In the genomic region with DNA sequence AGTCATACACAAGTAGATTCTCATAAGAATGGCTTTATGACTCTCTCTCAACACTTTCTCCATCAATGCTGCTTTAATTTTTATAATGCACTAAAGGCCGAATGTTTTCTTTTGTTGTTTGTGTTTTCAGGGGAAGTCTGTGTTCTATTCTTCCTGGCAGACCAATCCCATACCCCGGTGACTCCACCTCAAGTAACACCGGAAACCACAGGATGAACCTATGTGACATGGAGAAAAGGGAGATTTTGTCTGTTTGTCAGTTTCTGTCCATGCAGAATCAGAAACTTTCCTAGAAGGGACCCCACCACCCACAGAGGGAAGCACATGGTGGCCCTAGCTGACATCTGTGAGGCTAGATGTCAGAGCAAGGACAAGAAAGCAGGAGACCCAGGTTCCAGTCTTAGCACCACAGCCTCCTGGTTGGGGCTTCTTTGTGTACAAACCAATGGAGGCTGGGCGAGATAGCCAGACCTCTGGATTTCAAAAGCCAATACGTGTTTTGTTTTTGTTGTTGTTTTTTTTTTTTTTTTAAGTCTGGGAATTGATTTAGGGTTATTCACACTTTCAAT, we compare ENCODE assay signal across 16 cellular contexts.
A peak's percentile ranks its signal among the peaks of the same experiment; 100 is the strongest.
DNase-seq lines count a peak whose midpoint lies in the region; ATAC-seq and TF ChIP-seq lines count a peak whose summit lies in the region.
"Had no signal": no experiment of that assay in that cellular context is flagged by ENCODE, and none has a peak within 500 bp of the region (broad histone marks: within the 10 kb centered on the region; RNA-seq: fewer than 3 reads in every experiment).

No MANE protein-coding gene starts in this region.

- no peak overlapping the region for H3K4me2 ChIP-seq in DND-41 (ENCODE audit: insufficient read depth, low read length)
- H3K4me2 ChIP-seq: BLaER1 treated with 17β-estradiol and CSF1 and Interleukin-3, amounts not matched to agents 10 nM and 100 nM had no signal

- ATAC-seq in DND-41 (ENCODE audit: insufficient read depth, low read depth) (no peak), activated B cell treated with CpG ODN at 0.5 μM for 24 hours (ENCODE audit: low read depth) (no peak), memory B cell (ENCODE audit: low read depth) (no peak), GM21529 (IDR thresholded peaks at IDR 0.05; ENCODE audit: unreplicated experiment) (no peak)
- ATAC-seq: CD8-positive, alpha-beta T cell; GM12878 had no signal

- H3K27me3 ChIP-seq in DND-41 (ENCODE audit: insufficient read depth, low read length, poor library complexity) = no peaks in the 10 kb centered on the region
- H3K27me3 ChIP-seq: BLaER1 treated with 17β-estradiol and CSF1 and Interleukin-3, amounts not matched to agents 10 nM and 100 nM had no signal

- no peak overlapping the region for H3K4me3 ChIP-seq in DND-41 (ENCODE audit: low read depth in 1 of 2, low read length in 2 of 2)
- H3K4me3 ChIP-seq: BLaER1 treated with 17β-estradiol and CSF1 and Interleukin-3, amounts not matched to agents 10 nM and 100 nM; GM12878; GM23248 had no signal

- intact Hi-C loops in activated B cell treated with CpG ODN at 0.5 μM for 24 hours (cut with micrococcal nuclease) = loop anchor here (2.0 kb wide), 1 partner anchor 13 kb away; no protein-coding TSS in a partner anchor

- H3K4me1 Mint-ChIP-seq in activated B cell treated with CpG ODN at 0.5 μM for 24 hours (peaks cover 34% of the 10 kb centered on the region), memory B cell (peaks cover 38% of the 10 kb centered on the region)

- DNase-seq in DND-41 = no peak
- DNase-seq in activated B cell treated with CpG ODN at 0.5 μM for 24 hours = no peak
- no peak for DNase-seq in memory B cell (ENCODE audit: low spot score in 2 of 2)
- DNase-seq in ureter (ENCODE audit: low spot score) = peak; percentile 22
- DNase-seq in NCI-H446 (lab: John Stamatoyannopoulos, UW) = no peak
- DNase-seq: Calu3; CD8-positive, alpha-beta T cell; DMS79 treated with DMSO at 0.1 percent for 48 hours; EL; GM23248; HCEC 1CT had no signal

- H2AFZ ChIP-seq in DND-41 (ENCODE audit: low read depth, low read length) = 0 out of 2 replicates have a peak overlapping the region, but pooled peaks have one; percentile 12
- H2AFZ ChIP-seq: GM23248 had no signal

- peaks cover 70% of the 10 kb centered on the region for H3K36me3 Mint-ChIP-seq in activated B cell treated with CpG ODN at 0.5 μM for 24 hours (ENCODE audit: low read depth)
- peaks cover 49% of the 10 kb centered on the region for H3K36me3 Mint-ChIP-seq in memory B cell
- H3K36me3 Mint-ChIP-seq: CD8-positive, alpha-beta T cell had no signal

- H3K9me3 ChIP-seq in DND-41 (ENCODE audit: insufficient read depth, low read length, severe bottlenecking) = no peaks in the 10 kb centered on the region

- H3K9me3 Mint-ChIP-seq in activated B cell treated with CpG ODN at 0.5 μM for 24 hours = no peaks in the 10 kb centered on the region
- H3K9me3 Mint-ChIP-seq in memory B cell = no peaks in the 10 kb centered on the region
- H3K9me3 Mint-ChIP-seq: CD8-positive, alpha-beta T cell had no signal

- TF ChIP-seq CTCF in DND-41 (IDR thresholded peaks at IDR 0.05; ENCODE audit: borderline replicate concordance, extremely low read depth, low read length, poor library complexity, severe bottlenecking) = no peak
- no peak for TF ChIP-seq CTCF in activated B cell treated with CpG ODN at 0.5 μM for 24 hours (IDR thresholded peaks at IDR 0.05)

- H4K20me1 ChIP-seq in DND-41 (ENCODE audit: insufficient read depth, low read length) = no peaks in the 10 kb centered on the region
- H4K20me1 ChIP-seq: BLaER1 treated with 17β-estradiol and CSF1 and Interleukin-3, amounts not matched to agents 10 nM and 100 nM had no signal

- no peak overlapping the region for H3K9ac ChIP-seq in DND-41 (ENCODE audit: low read depth, low read length)
- H3K9ac ChIP-seq: BLaER1 treated with 17β-estradiol and CSF1 and Interleukin-3, amounts not matched to agents 10 nM and 100 nM; GM23248 had no signal

- H3K27me3 Mint-ChIP-seq in activated B cell treated with CpG ODN at 0.5 μM for 24 hours = no peaks in the 10 kb centered on the region
- no peaks in the 10 kb centered on the region for H3K27me3 Mint-ChIP-seq in memory B cell
- H3K27me3 Mint-ChIP-seq: B cell had no signal

- H3K36me3 ChIP-seq in DND-41 (ENCODE audit: insufficient read depth, low read length) = no peaks in the 10 kb centered on the region
- H3K36me3 ChIP-seq: BLaER1 treated with 17β-estradiol and CSF1 and Interleukin-3, amounts not matched to agents 10 nM and 100 nM had no signal

- POLR2A ChIA-PET in activated B cell treated with CpG ODN at 0.5 μM for 24 hours (lab: Charles Lee) = interaction anchor here (0.7 to 1.5 kb wide), 2 partner anchors 89 to 113 kb away, joined by 3 to 4 read pairs; no protein-coding TSS in a partner anchor

- H3K4me1 ChIP-seq in DND-41 (ENCODE audit: insufficient read depth, low read length) = no peaks in the 10 kb centered on the region
- H3K4me1 ChIP-seq: BLaER1 treated with 17β-estradiol and CSF1 and Interleukin-3, amounts not matched to agents 10 nM and 100 nM had no signal

- H3K27ac Mint-ChIP-seq in activated B cell treated with CpG ODN at 0.5 μM for 24 hours (peak overlapping the region; percentile 36), memory B cell (peak overlapping the region; percentile 87)
- H3K27ac Mint-ChIP-seq: CD8-positive, alpha-beta T cell had no signal

- H3K79me2 ChIP-seq in DND-41 (ENCODE audit: insufficient read depth, low read length) = no peaks in the 10 kb centered on the region

- CTCF ChIA-PET in activated B cell treated with CpG ODN at 0.5 μM for 24 hours (lab: Charles Lee) = no interaction called here

- no peak overlapping the region for H3K4me3 Mint-ChIP-seq in activated B cell treated with CpG ODN at 0.5 μM for 24 hours
- no peak overlapping the region for H3K4me3 Mint-ChIP-seq in memory B cell
- H3K4me3 Mint-ChIP-seq: B cell; CD8-positive, alpha-beta T cell had no signal

- no peak overlapping the region for H3K27ac ChIP-seq in DND-41 (ENCODE audit: low read length)
- H3K27ac ChIP-seq: BLaER1 treated with 17β-estradiol and CSF1 and Interleukin-3, amounts not matched to agents 10 nM and 100 nM; GM23248; HL-60 had no signal
